In the genomic region with DNA sequence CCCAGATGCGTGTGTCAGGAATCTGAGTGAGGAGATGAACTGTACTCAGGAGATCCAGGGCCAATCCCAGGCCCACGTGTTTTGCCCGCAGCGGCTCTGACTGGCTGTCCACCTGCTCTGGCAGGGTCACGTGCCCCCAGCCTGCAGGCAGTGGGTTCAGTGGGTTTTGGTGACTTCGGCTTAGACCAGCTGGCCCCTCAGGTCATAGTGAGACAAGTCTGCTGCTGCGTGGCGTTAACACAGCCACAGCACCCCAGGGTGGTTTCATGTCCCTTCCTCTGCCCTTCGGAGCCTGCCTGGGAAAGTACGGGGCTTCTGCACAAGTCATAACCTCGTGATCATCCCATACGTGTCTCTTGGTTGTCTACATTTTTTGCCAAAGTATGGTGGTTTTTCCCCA, we compare ENCODE assay signal across 9 cellular contexts. TPM values are rescaled to one million over a fixed set of nuclear protein-coding genes. Genes with fewer than 3 reads are reported as not detected.
DNase-seq lines count a peak whose midpoint lies in the region; ATAC-seq and TF ChIP-seq lines count a peak whose summit lies in the region.
"Had no signal": no experiment of that assay in that cellular context is flagged by ENCODE, and none has a peak within 500 bp of the region (broad histone marks: within the 10 kb centered on the region; RNA-seq: fewer than 3 reads in every experiment).

No MANE protein-coding gene starts in this region.

- peaks cover 1 to 2% of the 10 kb centered on the region in 2 donors for H3K36me3 Mint-ChIP-seq in activated T-cell treated with anti-CD3 and anti-CD28 coated beads, Interleukin-2, amount 50 U/mL, for 72 hours (ENCODE audit: insufficient read depth in 2 of 2)
- peaks cover 6% of the 10 kb centered on the region for H3K36me3 Mint-ChIP-seq in endothelial cell (ENCODE audit: low read depth, unreplicated experiment)

- H3K4me3 Mint-ChIP-seq in activated T-cell treated with anti-CD3 and anti-CD28 coated beads, Interleukin-2, amount 50 U/mL, for 72 hours, result peak overlapping the region; percentile 71 to 83
- peak overlapping the region; percentile 81 for H3K4me3 Mint-ChIP-seq in endothelial cell (ENCODE audit: unreplicated experiment)
- H3K4me3 Mint-ChIP-seq in stimulated activated naive CD8-positive, alpha-beta T cell treated with anti-CD3 and anti-CD28 coated beads, Interleukin-15, amount 100 ng/mL, for 72 hours, result peak overlapping the region; percentile 80 to 84

- H3K27me3 Mint-ChIP-seq in activated T-cell treated with anti-CD3 and anti-CD28 coated beads, Interleukin-2, amount 50 U/mL, for 72 hours (ENCODE audit: low read depth), result no peaks in the 10 kb centered on the region
- peaks cover 27% of the 10 kb centered on the region for H3K27me3 Mint-ChIP-seq in endothelial cell (ENCODE audit: unreplicated experiment)
- H3K27me3 Mint-ChIP-seq in stimulated activated naive CD8-positive, alpha-beta T cell treated with anti-CD3 and anti-CD28 coated beads, Interleukin-15, amount 100 ng/mL, for 72 hours, result no peaks in the 10 kb centered on the region

- no peak overlapping the region for H3K27ac Mint-ChIP-seq in activated T-cell treated with anti-CD3 and anti-CD28 coated beads, Interleukin-2, amount 50 U/mL, for 72 hours
- peak overlapping the region; percentile 64 for H3K27ac Mint-ChIP-seq in endothelial cell (ENCODE audit: unreplicated experiment)
- H3K27ac Mint-ChIP-seq in stimulated activated naive CD8-positive, alpha-beta T cell treated with anti-CD3 and anti-CD28 coated beads, Interleukin-15, amount 100 ng/mL, for 72 hours, result peak overlapping the region in 1 of 2 donors; percentile 34

- ATAC-seq in activated T-cell treated with anti-CD3 and anti-CD28 coated beads, Interleukin-2, amount 50 U/mL, for 72 hours (replicated peaks in 1 of 2), result no peak
- peak; percentile 10 for ATAC-seq in stimulated activated naive CD8-positive, alpha-beta T cell treated with anti-CD3 and anti-CD28 coated beads, Interleukin-15, amount 100 ng/mL, for 72 hours
- ATAC-seq in HG03520 (IDR thresholded peaks at IDR 0.05; ENCODE audit: unreplicated experiment), result no peak
- no peak for ATAC-seq in HG02981 (IDR thresholded peaks at IDR 0.05; ENCODE audit: unreplicated experiment)

- TF ChIP-seq CTCF in NB4 (IDR thresholded peaks at IDR 0.05; ENCODE audit: low read depth, low read length), result no peak
- no peak for TF ChIP-seq CTCF in endothelial cell (IDR thresholded peaks at IDR 0.05; ENCODE audit: unreplicated experiment)

- peak overlapping the region; percentile 21 for H3K4me3 ChIP-seq in NB4 (ENCODE audit: low read depth, low read length)

- TF ChIP-seq POLR2A in NB4 (IDR thresholded peaks at IDR 0.05; ENCODE audit: extremely low read depth, insufficient read length), result no peak

- peaks cover 61% of the 10 kb centered on the region for H3K4me1 Mint-ChIP-seq in activated T-cell treated with anti-CD3 and anti-CD28 coated beads, Interleukin-2, amount 50 U/mL, for 72 hours (ENCODE audit: low read depth)
- peaks cover 18% of the 10 kb centered on the region for H3K4me1 Mint-ChIP-seq in endothelial cell (ENCODE audit: unreplicated experiment)
- peaks cover 80% of the 10 kb centered on the region for H3K4me1 Mint-ChIP-seq in stimulated activated naive CD8-positive, alpha-beta T cell treated with anti-CD3 and anti-CD28 coated beads, Interleukin-15, amount 100 ng/mL, for 72 hours

- DNase-seq in activated T-cell treated with anti-CD3 and anti-CD28 coated beads, Interleukin-2, amount 50 U/mL, for 72 hours, result no peak
- no peak for DNase-seq in activated T-cell treated with anti-CD3 and anti-CD28 coated beads, Interleukin-2, amount 50 U/mL, for 1 hour
- DNase-seq in NB4 (ENCODE audit: low read depth) (no peak), endothelial cell (ENCODE audit: low spot score) (no peak), COLO829 (ENCODE audit: low spot score) (no peak)
- peak in 1 of 2 donors; percentile 39 for DNase-seq in stimulated activated naive CD8-positive, alpha-beta T cell treated with anti-CD3 and anti-CD28 coated beads, Interleukin-15, amount 100 ng/mL, for 72 hours
- DNase-seq: colonic mucosa had no signal

- no peaks in the 10 kb centered on the region for H3K9me3 Mint-ChIP-seq in activated T-cell treated with anti-CD3 and anti-CD28 coated beads, Interleukin-2, amount 50 U/mL, for 72 hours
- H3K9me3 Mint-ChIP-seq in endothelial cell (ENCODE audit: unreplicated experiment), result peaks cover 4% of the 10 kb centered on the region
- H3K9me3 Mint-ChIP-seq in stimulated activated naive CD8-positive, alpha-beta T cell treated with anti-CD3 and anti-CD28 coated beads, Interleukin-15, amount 100 ng/mL, for 72 hours, result no peaks in the 10 kb centered on the region

RNA-seq across cellular contexts. Expression of a gene that starts 2.6 kb away (rescaled TPM):
- total RNA-seq in activated T-cell treated with anti-CD3 and anti-CD28 coated beads, Interleukin-2, amount 50 U/mL, for 72 hours, result 10 to 100 TPM; 37.0 to 42.7 TPM
- total RNA-seq in endothelial cell (ENCODE audit: unreplicated experiment), result 38.4 TPM
